ENCODE assay signal across 22 cellular contexts in genomic region chr2:17940105-17940630, GRCh38.
"Had no signal": no experiment of that assay in that cellular context is flagged by ENCODE, and none has a peak within 500 bp of the region (broad histone marks: within the 10 kb centered on the region; RNA-seq: fewer than 3 reads in every experiment).

No MANE protein-coding gene starts in this region.

- H3K27ac ChIP-seq: HL-60, RWPE1 had no signal

- DNase-seq: KBM-7, MV-4-11, NCI-H1048, NCI-H1105, NCI-H1417, NCI-H1436 treated with DMSO at 0.1 percent for 48 hours, NCI-H1694, NCI-H187 treated with DMSO at 0.1 percent for 48 hours, NCI-H2029 treated with DMSO at 0.1 percent for 48 hours, NCI-H2171 treated with DMSO at 0.1 percent for 48 hours, NCI-H226, NCI-H446, NCI-H510A, NCI-H524 treated with DMSO at 0.1 percent for 48 hours, NCI-H69, NCI-H774, SHP77 had no signal

- ATAC-seq: SK-N-SH treated with all-trans-retinoic acid at 6 μM for 48 hours had no signal

- FAIRE-seq: HTR-8/SVneo, RCC 7860 had no signal
